8 cellular contexts compared by ENCODE assay signal in the genomic region with DNA sequence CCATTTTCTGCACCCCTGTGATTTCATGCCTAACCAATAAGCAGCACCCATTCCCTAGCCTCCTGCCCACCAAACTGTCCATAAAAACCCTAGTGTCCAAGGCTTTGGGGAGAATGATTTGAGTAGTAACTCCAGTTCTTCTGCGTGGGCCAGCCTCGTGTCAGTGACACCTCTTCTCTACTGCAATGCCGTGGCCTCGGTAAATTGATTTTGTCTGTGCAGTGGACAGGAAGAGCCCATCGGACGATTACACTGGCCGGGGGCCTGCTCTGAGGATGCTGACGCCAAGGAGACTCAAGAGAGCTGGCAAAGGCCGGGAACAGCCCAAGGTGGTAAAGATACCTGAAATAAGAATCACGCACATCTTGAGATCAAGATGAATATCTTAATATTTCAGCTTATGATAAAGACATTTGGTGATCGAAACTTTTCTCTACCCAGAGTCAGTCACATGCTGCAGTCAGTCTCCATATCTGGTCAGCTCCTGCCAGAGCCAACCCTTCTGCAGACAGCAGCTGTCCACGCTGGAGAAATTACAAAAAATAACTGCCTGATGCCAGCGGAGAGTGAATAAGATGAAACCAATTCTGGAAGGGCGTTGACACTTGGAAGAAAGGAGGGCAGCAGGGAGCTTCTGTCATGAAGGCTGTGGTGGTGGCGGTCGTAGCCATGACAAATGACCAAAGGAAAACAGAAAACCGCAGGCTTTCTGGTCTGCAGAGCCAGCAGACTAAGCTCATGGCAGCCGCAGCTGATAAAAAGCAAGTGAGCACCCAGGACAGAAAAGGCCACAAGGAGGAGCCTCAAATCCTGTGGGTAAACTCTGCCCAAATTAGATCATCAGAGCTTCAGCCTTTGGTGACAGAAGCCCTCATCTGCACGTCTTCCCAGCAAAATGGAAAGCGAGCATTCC. TPM values are rescaled to one million over a fixed set of nuclear protein-coding genes. Genes with fewer than 3 reads are reported as not detected.
DNase-seq lines count a peak whose midpoint lies in the region; ATAC-seq, FAIRE-seq and TF ChIP-seq lines count a peak whose summit lies in the region.

No MANE protein-coding gene starts in this region.

- peak; percentile 2 for TF ChIP-seq CTCF in D721Med (IDR thresholded peaks at IDR 0.05; ENCODE audit: insufficient read depth, missing control alignments)
- peak; percentile 23 for TF ChIP-seq CTCF in cardiac muscle cell (IDR thresholded peaks at IDR 0.05; ENCODE audit: low read depth, low read length)

- no peak overlapping the region for H3K4me3 ChIP-seq in cardiac muscle cell

- FAIRE-seq in D721Med (lab: Jason Lieb, UNC) (no peak), urothelium cell line (lab: Jason Lieb, UNC) (no peak)

- DNase-seq in D721Med (ENCODE audit: insufficient read length, low spot score) (no peak), SK-MEL-5 (ENCODE audit: low read depth, low spot score) (peak; percentile 60), cardiac muscle cell (ENCODE audit: low read depth in 1 of 2, low spot score in 1 of 2) (peak; percentile 37 to 45), urothelium cell line (ENCODE audit: low spot score) (peak; percentile 24), DMS114 treated with DMSO at 0.1 percent for 48 hours (lab: John Stamatoyannopoulos, UW; ENCODE audit: unreplicated experiment) (no peak)

- no peaks in the 10 kb centered on the region for H3K36me3 ChIP-seq in cardiac muscle cell

- H3K27ac ChIP-seq in cardiac muscle cell = no peak overlapping the region

- in situ Hi-C loops in SK-MEL-5 (cut with HindIII; ENCODE audit: low pct_unique_long_range_greater_than_20kb, low sequenced_read_pairs) = no loop called here

- H3K9me3 ChIP-seq in cardiac muscle cell (ENCODE audit: low read depth) = no peaks in the 10 kb centered on the region

- no peaks in the 10 kb centered on the region for H3K4me1 ChIP-seq in cardiac muscle cell (ENCODE audit: low read depth)

- no peaks in the 10 kb centered on the region for H3K27me3 ChIP-seq in cardiac muscle cell

- ATAC-seq in HG03280 (IDR thresholded peaks at IDR 0.05; ENCODE audit: unreplicated experiment) (peak; percentile 35), GM21360 (IDR thresholded peaks at IDR 0.05; ENCODE audit: unreplicated experiment) (no peak), GM19023 (IDR thresholded peaks at IDR 0.05; ENCODE audit: unreplicated experiment) (no peak)

RNA-seq across cellular contexts. Expression of gene RSPH1, which starts 29.1 kb away (rescaled TPM):
- total RNA-seq in SK-MEL-5 (2014; rRNA removed; shearing (Covaris generic)) = 0.11 TPM in 1 of 2 replicates, not detected in the other
- polyA plus RNA-seq in SK-MEL-5 (2015; cell fraction: cytosol; rRNA removed) = 0.15 and 0.25 TPM in 2 replicates
- not detected in 2 replicates for polyA plus RNA-seq in SK-MEL-5 (2015; cell fraction: nucleus; rRNA removed)
- 0.06 TPM in 1 of 2 replicates, not detected in the other for total RNA-seq in cardiac muscle cell
- polyA plus RNA-seq in cardiac muscle cell = 0.43 and 1.6 TPM in 2 replicates

RNA-seq across cellular contexts. Expression of gene SLC37A1, which starts 46.7 kb away (rescaled TPM):
- total RNA-seq in SK-MEL-5 (2014; rRNA removed; shearing (Covaris generic)) = 4.3 and 7.2 TPM in 2 replicates
- polyA plus RNA-seq in SK-MEL-5 (2015; cell fraction: cytosol; rRNA removed) = 3.6 and 6.9 TPM in 2 replicates
- 3.8 and 5.1 TPM in 2 replicates for polyA plus RNA-seq in SK-MEL-5 (2015; cell fraction: nucleus; rRNA removed)
- total RNA-seq in cardiac muscle cell = 5.3 and 8.4 TPM in 2 replicates
- polyA plus RNA-seq in cardiac muscle cell = 3.5 and 6.0 TPM in 2 replicates

Comparison
In these comparisons a context has a peak if more than half of its experiments do, and no peak if none do; other contexts are left out.
1. DNase-seq: peak in SK-MEL-5 (single experiment), cardiac muscle cell (2 of 2) and urothelium cell line (single experiment); none in D721Med (single experiment) and DMS114 treated with DMSO at 0.1 percent for 48 hours (single experiment).